ENCODE assay signal across 10 cellular contexts in the genomic region with DNA sequence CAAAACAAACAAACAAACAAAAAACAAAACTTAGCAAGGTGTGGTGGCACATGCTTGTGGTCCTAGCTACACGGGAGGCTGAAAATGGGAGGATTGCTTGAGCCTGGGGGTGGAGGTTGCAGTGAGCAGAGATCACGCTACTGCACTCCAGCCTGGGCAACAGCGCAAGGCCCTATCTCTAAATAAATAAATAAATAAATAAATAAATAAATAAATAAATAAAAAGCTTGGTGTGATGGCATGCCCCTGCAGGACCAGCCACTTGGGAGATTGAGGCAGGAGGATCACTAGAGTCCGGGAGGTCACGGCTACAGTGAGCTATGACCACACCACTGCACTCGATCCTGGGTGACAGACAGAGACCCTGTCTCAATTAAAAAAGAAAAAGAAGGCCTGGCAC.
"Had no signal": no experiment of that assay in that cellular context is flagged by ENCODE, and none has a peak within 500 bp of the region (broad histone marks: within the 10 kb centered on the region; RNA-seq: fewer than 3 reads in every experiment).

No MANE protein-coding gene starts in this region.

- H3K4me3 ChIP-seq: GM23248 had no signal

- H3K27ac ChIP-seq: GM23248, HL-60 had no signal

- ATAC-seq: HepG2 had no signal

- H3K27me3 Mint-ChIP-seq: IgD-negative memory B cell had no signal

- H3K9ac ChIP-seq: GM23248 had no signal

- H3K9me3 Mint-ChIP-seq: H9, HFFc6, IgD-negative memory B cell had no signal

- FAIRE-seq: H54, HepG2 had no signal

- H3K4me3 Mint-ChIP-seq: H9, HFFc6 had no signal

- DNase-seq: GM23248, GOT3, H9, HCEC 1CT, HFFc6, KBM-7 had no signal

- H3K27ac Mint-ChIP-seq: H9, HFFc6, IgD-negative memory B cell had no signal

- H3K36me3 Mint-ChIP-seq: IgD-negative memory B cell had no signal

- H2AFZ ChIP-seq: GM23248 had no signal
